Comparison of ENCODE assay signal across 17 cellular contexts in the genomic region with DNA sequence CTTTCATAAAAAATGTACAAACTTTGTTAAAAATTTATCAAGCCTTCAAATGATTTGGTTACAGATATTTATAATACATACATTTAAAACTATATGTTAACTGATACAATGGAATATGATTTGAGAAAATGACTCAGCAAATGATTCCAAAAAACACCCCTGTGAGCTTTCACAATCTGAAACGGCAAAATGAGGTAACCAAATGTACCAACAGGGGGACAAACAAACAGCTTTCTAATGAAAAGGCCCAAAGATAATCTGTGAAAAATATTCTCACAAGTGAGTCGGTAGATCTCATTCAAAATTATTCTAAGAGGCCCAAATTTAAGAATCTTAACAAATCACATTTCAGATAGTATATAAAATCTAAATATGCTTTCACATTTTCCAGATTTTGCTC.
"Had no signal": no experiment of that assay in that cellular context is flagged by ENCODE, and none has a peak within 500 bp of the region (broad histone marks: within the 10 kb centered on the region; RNA-seq: fewer than 3 reads in every experiment).

No MANE protein-coding gene starts in this region.

- H3K9me3 Mint-ChIP-seq: activated CD8-positive, alpha-beta T cell treated with anti-CD3 and anti-CD28 coated beads for 36 hours; naive thymus-derived CD8-positive, alpha-beta T cell; type B pancreatic cell had no signal

- H3K4me3 Mint-ChIP-seq: activated CD8-positive, alpha-beta T cell treated with anti-CD3 and anti-CD28 coated beads for 36 hours; naive thymus-derived CD8-positive, alpha-beta T cell; type B pancreatic cell had no signal

- H3K9me3 ChIP-seq: colonic mucosa, psoas muscle had no signal

- H3K27ac ChIP-seq: cardiac muscle cell, colonic mucosa, psoas muscle, SK-N-MC, VCaP had no signal

- DNase-seq: activated CD8-positive, alpha-beta memory T cell treated with anti-CD3 and anti-CD28 coated beads, Interleukin-2, amount 50 U/mL, for 4 hours; activated CD8-positive, alpha-beta T cell treated with anti-CD3 and anti-CD28 coated beads for 36 hours; activated naive CD4-positive, alpha-beta T cell treated with anti-CD3 and anti-CD28 coated beads, Interleukin-2, amount 50 U/mL, for 16 hours; colonic mucosa; effector CD4-positive, alpha-beta T cell; left cardiac atrium; naive thymus-derived CD8-positive, alpha-beta T cell; psoas muscle; stimulated activated CD4-positive, alpha-beta T cell treated with anti-CD3 and anti-CD28 coated beads, Interleukin-2, amount 100 ng/mL, for 48 hours; stimulated activated naive CD4-positive, alpha-beta T cell treated with Interleukin-2 at 50 U/mL for 16 hours; T-helper 1 cell had no signal

- H3K36me3 ChIP-seq: colonic mucosa had no signal

- H3K4me1 ChIP-seq: colonic mucosa, psoas muscle had no signal

- H3K27me3 ChIP-seq: cardiac muscle cell, colonic mucosa had no signal

- H3K27me3 Mint-ChIP-seq: activated CD8-positive, alpha-beta T cell treated with anti-CD3 and anti-CD28 coated beads for 36 hours; naive thymus-derived CD8-positive, alpha-beta T cell; type B pancreatic cell had no signal

- H3K4me3 ChIP-seq: cardiac muscle cell, colonic mucosa, lung, psoas muscle, SK-N-MC had no signal

- H3K27ac Mint-ChIP-seq: type B pancreatic cell had no signal

- ATAC-seq: activated CD8-positive, alpha-beta T cell treated with anti-CD3 and anti-CD28 coated beads for 36 hours; left cardiac atrium; naive thymus-derived CD8-positive, alpha-beta T cell; psoas muscle; sciatic nerve had no signal

- H3K4me1 Mint-ChIP-seq: naive thymus-derived CD8-positive, alpha-beta T cell had no signal
